Comparison of ENCODE assay signal across 11 cellular contexts in the genomic region with DNA sequence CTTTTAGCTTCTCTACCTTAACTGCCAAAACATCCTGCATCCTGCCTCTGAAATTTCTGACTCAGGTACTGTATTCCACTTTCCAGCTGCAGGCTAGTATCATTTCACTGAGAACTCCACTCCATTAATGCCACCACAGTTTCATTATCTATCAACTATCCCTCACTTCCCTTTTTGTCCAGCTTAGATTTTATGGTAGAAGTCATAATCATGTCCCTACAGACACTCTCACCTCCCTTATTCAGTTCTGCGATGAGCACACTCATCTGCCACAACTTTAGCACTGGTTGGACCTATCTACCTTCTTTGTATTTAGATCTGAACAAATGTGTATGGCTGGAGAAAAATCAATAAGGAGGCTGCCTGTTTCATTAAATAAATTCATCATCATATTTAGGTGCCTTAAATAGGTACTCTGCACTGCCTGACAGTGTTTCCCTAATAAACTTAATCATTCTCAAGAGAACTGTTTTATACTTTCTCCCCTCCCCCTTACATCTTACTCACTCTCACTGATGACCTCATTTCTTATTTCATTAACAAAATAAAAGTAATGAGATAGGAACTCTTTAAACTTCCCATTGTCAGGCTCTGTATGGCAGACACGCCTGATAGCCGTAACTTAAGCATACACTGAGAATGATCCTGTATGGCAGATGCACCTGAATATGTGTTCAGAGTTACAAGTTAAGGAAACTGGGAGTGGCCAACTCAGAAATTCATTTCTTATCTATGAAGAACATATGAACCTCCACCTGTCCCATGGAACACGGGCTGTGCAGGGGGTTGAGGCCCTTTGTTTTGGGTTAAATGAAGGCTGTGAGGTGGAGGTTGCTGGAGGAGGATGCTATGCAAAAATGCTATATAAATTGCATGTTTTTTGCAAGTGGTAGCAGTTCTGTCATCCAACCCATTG.
DNase-seq lines count a peak whose midpoint lies in the region; ATAC-seq and TF ChIP-seq lines count a peak whose summit lies in the region.
"Had no signal": no experiment of that assay in that cellular context is flagged by ENCODE, and none has a peak within 500 bp of the region (broad histone marks: within the 10 kb centered on the region; RNA-seq: fewer than 3 reads in every experiment).

No MANE protein-coding gene starts in this region.

- no peak overlapping the region for H3K4me3 ChIP-seq in PC-9
- H3K4me3 ChIP-seq: stomach had no signal

- H3K4me1 ChIP-seq in PC-9 (replicated peaks; ENCODE audit: insufficient read depth) = peaks cover 46% of the 10 kb centered on the region

- BruUV-seq in PC-9 (replicated peaks; lab: Mats Ljungman, UMichigan) = no TSS peak

- H3K27ac ChIP-seq in PC-9 = peak overlapping the region; percentile 96; the same call in 1 of the 2 replicates

- H3F3A ChIP-seq in PC-9 (ENCODE audit: insufficient read depth, low read depth) = peaks cover 27% of the 10 kb centered on the region

- H4K20me1 ChIP-seq in PC-9 (ENCODE audit: insufficient read depth) = no peaks in the 10 kb centered on the region

- intact Hi-C loops in CD14-positive monocyte (cut with micrococcal nuclease) (no loop called here), PC-9 (cut with micrococcal nuclease; ENCODE audit: unreplicated experiment) (no loop called here)

- H3K36me3 Mint-ChIP-seq in CD14-positive monocyte = no peaks in the 10 kb centered on the region

- peaks cover 5% of the 10 kb centered on the region; the same call in 1 of the 2 replicates for H3K9me3 ChIP-seq in PC-9 (ENCODE audit: insufficient read depth, low read depth)
- H3K9me3 ChIP-seq: stomach had no signal

- H3K4me1 Mint-ChIP-seq in CD14-positive monocyte = peaks cover 64% of the 10 kb centered on the region

- CTCF ChIA-PET in PC-9 (lab: Charles Lee) = no interaction called here

- POLR2A ChIA-PET in PC-9 (lab: Charles Lee; ENCODE audit: unreplicated experiment) = no interaction called here

- DNase-seq in CD14-positive monocyte (ENCODE audit: low spot score) (no peak), PC-9 (no peak), NCI-H2227 treated with DMSO at 0.1 percent for 48 hours (lab: John Stamatoyannopoulos, UW) (no peak), NCI-H1105 (lab: John Stamatoyannopoulos, UW) (no peak), NCI-H1417 (lab: John Stamatoyannopoulos, UW) (no peak)
- DNase-seq in activated CD4-positive, alpha-beta T cell treated with anti-CD3 and anti-CD28 coated beads, Interleukin-2, amount 50 U/mL, for 4 hours = no peak
- DNase-seq: activated CD4-positive, alpha-beta T cell treated with anti-CD3 and anti-CD28 coated beads, Interleukin-2, amount 50 U/mL, for 48 hours; NCI-H345; stomach had no signal

- no peak overlapping the region for H3K4me3 Mint-ChIP-seq in CD14-positive monocyte

- no peaks in the 10 kb centered on the region for H3K9me2 ChIP-seq in PC-9 (ENCODE audit: insufficient read depth)

- H2AFZ ChIP-seq in PC-9 = no peak overlapping the region

- peaks cover 2 to 7% (median 2%) of the 10 kb centered on the region in 3 donors for H3K27me3 Mint-ChIP-seq in CD14-positive monocyte (ENCODE audit: low read depth in 3 of 3)

- TF ChIP-seq CTCF in CD14-positive monocyte (IDR thresholded peaks at IDR 0.05) (no peak), PC-9 (conservative IDR thresholded peaks at IDR 0.05) (no peak)

- no peaks in the 10 kb centered on the region for H3K27me3 ChIP-seq in PC-9 (ENCODE audit: insufficient read depth, low read depth)
- H3K27me3 ChIP-seq: stomach had no signal

- H3K36me3 ChIP-seq in PC-9 (ENCODE audit: low read depth) = no peaks in the 10 kb centered on the region
- H3K36me3 ChIP-seq: stomach had no signal

- H3K27ac Mint-ChIP-seq in CD14-positive monocyte = peak overlapping the region in 4 of 7 donors; percentile 3 to 64 (median 10)

- H3K9me3 Mint-ChIP-seq in CD14-positive monocyte = peaks cover 2 to 11% (median 5%) of the 10 kb centered on the region in 7 donors

- H3K79me2 ChIP-seq in PC-9 (ENCODE audit: low read depth) = no peaks in the 10 kb centered on the region

- ATAC-seq in GM19397 (IDR thresholded peaks at IDR 0.05; ENCODE audit: unreplicated experiment) (peak; percentile 44), HG02981 (IDR thresholded peaks at IDR 0.05; ENCODE audit: unreplicated experiment) (peak; percentile 68)

- peak overlapping the region; percentile 77 for H3K4me2 ChIP-seq in PC-9
